ENCODE assay signal across 17 cellular contexts in the genomic region with DNA sequence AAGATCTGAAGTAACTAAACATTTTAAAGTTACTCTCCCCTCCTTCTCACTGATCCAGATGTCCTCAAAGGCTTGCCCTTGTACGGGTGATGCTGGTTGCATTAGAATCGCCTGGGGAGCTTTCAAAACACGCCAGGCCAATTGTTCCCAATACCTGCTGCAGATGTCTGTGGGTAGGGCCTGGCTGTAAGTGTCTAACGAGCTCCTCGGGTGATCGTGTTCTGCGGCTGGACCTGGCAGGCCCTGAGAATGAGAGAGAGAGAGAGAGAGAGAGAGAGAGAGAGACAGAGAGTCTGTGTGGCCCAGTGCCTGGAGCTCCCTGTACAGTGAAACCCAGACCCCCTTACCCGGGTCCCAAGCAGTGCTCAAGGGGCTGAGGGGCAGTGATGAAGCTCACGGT. TPM values are rescaled to one million over a fixed set of nuclear protein-coding genes. Genes with fewer than 3 reads are reported as not detected.
"Had no signal": no experiment of that assay in that cellular context is flagged by ENCODE, and none has a peak within 500 bp of the region (broad histone marks: within the 10 kb centered on the region; RNA-seq: fewer than 3 reads in every experiment).

No MANE protein-coding gene starts in this region.

- H3K27ac Mint-ChIP-seq: activated CD4-positive, alpha-beta memory T cell treated with anti-CD3 and anti-CD28 coated beads, Interleukin-2, amount 10 ng/mL, durations not matched to agents 7 days and 5 days; activated T-cell treated with anti-CD3 and anti-CD28 coated beads, Interleukin-2, amount 50 U/mL, for 24 hours had no signal

- H3K4me1 ChIP-seq: colonic mucosa, esophagus muscularis mucosa, heart left ventricle, stomach had no signal

- H3K36me3 ChIP-seq: colonic mucosa, esophagus muscularis mucosa, heart left ventricle, stomach, thoracic aorta had no signal

- DNase-seq: activated CD4-positive, alpha-beta memory T cell treated with anti-CD3 and anti-CD28 coated beads, Interleukin-2, amount 10 ng/mL, durations not matched to agents 7 days and 5 days; activated CD4-positive, alpha-beta T cell treated with anti-CD3 and anti-CD28 coated beads for 4 hours; activated naive CD4-positive, alpha-beta T cell treated with anti-CD3 and anti-CD28 coated beads, Interleukin-2, amount 50 U/mL, for 16 hours; activated T-cell treated with anti-CD3 and anti-CD28 coated beads, Interleukin-2, amount 50 U/mL, for 24 hours; central memory CD4-positive, alpha-beta T cell; colonic mucosa; heart left ventricle; left colon; naive B cell; psoas muscle; stimulated activated CD4-positive, alpha-beta T cell treated with anti-CD3 and anti-CD28 coated beads, Interleukin-1b, Interleukin-23, amount 100 ng/mL, for 48 hours; stomach; T-helper 2 cell had no signal

- H3K4me3 Mint-ChIP-seq: activated CD4-positive, alpha-beta memory T cell treated with anti-CD3 and anti-CD28 coated beads, Interleukin-2, amount 10 ng/mL, durations not matched to agents 7 days and 5 days; activated T-cell treated with anti-CD3 and anti-CD28 coated beads, Interleukin-2, amount 50 U/mL, for 24 hours had no signal

- ATAC-seq: left colon, psoas muscle, sciatic nerve had no signal

- H3K9me3 Mint-ChIP-seq: activated CD4-positive, alpha-beta memory T cell treated with anti-CD3 and anti-CD28 coated beads, Interleukin-2, amount 10 ng/mL, durations not matched to agents 7 days and 5 days; activated T-cell treated with anti-CD3 and anti-CD28 coated beads, Interleukin-2, amount 50 U/mL, for 24 hours; naive B cell had no signal

- H3K9me3 ChIP-seq: colonic mucosa, esophagus muscularis mucosa, heart left ventricle, psoas muscle, stomach, thoracic aorta had no signal

- H3K27me3 ChIP-seq: colonic mucosa, esophagus muscularis mucosa, heart left ventricle, stomach had no signal

- H3K27ac ChIP-seq: colonic mucosa, esophagus muscularis mucosa, heart left ventricle, psoas muscle, stomach, thoracic aorta had no signal

- H3K4me1 Mint-ChIP-seq: activated CD4-positive, alpha-beta memory T cell treated with anti-CD3 and anti-CD28 coated beads, Interleukin-2, amount 10 ng/mL, durations not matched to agents 7 days and 5 days; naive B cell had no signal

- H3K4me3 ChIP-seq: colonic mucosa, esophagus muscularis mucosa, heart left ventricle, lung, psoas muscle, stomach, thoracic aorta had no signal

- H3K36me3 Mint-ChIP-seq: naive B cell had no signal

RNA-seq across cellular contexts. Expression of gene COL13A1, which starts 8.4 kb away (rescaled TPM):
- total RNA-seq: activated CD4-positive, alpha-beta memory T cell treated with anti-CD3 and anti-CD28 coated beads, Interleukin-2, amount 10 ng/mL, durations not matched to agents 7 days and 5 days had no signal
